Comparison of ENCODE assay signal across 8 cellular contexts in genomic region chr12:77097846-77098245, GRCh38.
"Had no signal": no experiment of that assay in that cellular context is flagged by ENCODE, and none has a peak within 500 bp of the region (broad histone marks: within the 10 kb centered on the region; RNA-seq: fewer than 3 reads in every experiment).

No MANE protein-coding gene starts in this region.

- FAIRE-seq: G401.6, GM12878, GM12891, GM12892, GM18507, GM19239 had no signal

- H3K4me3 ChIP-seq: GM12878 had no signal

- DNase-seq: GDM1, GF-D8 had no signal

- ATAC-seq: GM12878 had no signal
